Comparison of ENCODE assay signal across 1 cellular context in genomic region chr19:35247526-35248309, GRCh38.
TF ChIP-seq lines count a peak whose summit lies in the region.

No MANE protein-coding gene starts in this region.

TF ChIP-seq in HepG2, 621 proteins besides CTCF, POLR2A, EP300 and RAD21 (continued from another document and continues in another):
- TF ChIP-seq, protein P1, sequence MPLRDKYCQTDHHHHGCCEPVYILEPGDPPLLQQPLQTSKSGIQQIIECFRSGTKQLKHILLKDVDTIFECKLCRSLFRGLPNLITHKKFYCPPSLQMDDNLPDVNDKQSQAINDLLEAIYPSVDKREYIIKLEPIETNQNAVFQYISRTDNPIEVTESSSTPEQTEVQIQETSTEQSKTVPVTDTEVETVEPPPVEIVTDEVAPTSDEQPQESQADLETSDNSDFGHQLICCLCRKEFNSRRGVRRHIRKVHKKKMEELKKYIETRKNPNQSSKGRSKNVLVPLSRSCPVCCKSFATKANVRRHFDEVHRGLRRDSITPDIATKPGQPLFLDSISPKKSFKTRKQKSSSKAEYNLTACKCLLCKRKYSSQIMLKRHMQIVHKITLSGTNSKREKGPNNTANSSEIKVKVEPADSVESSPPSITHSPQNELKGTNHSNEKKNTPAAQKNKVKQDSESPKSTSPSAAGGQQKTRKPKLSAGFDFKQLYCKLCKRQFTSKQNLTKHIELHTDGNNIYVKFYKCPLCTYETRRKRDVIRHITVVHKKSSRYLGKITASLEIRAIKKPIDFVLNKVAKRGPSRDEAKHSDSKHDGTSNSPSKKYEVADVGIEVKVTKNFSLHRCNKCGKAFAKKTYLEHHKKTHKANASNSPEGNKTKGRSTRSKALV (CRISPR knock-in tag; IDR thresholded peaks at IDR 0.05), result peak; percentile 52; the same call in 1 of the 2 replicates
- peak; percentile 35; the same call in 1 of the 2 replicates for TF ChIP-seq MAX (IDR thresholded peaks at IDR 0.05)
- TF ChIP-seq ZNF678 (CRISPR knock-in tag; IDR thresholded peaks at IDR 0.05), result peak; percentile 56; the same call in 1 of the 2 replicates
- peak; percentile 50; the same call in 1 of the 2 replicates for TF ChIP-seq HOXA3 (CRISPR knock-in tag; IDR thresholded peaks at IDR 0.05)
- TF ChIP-seq ELF1 (CRISPR knock-in tag; IDR thresholded peaks at IDR 0.05), result peak; percentile 55
- peak; percentile 88 for TF ChIP-seq HIVEP1 (CRISPR knock-in tag; IDR thresholded peaks at IDR 0.05)
- TF ChIP-seq BRCA1 (CRISPR knock-in tag; IDR thresholded peaks at IDR 0.05), result 0 out of 2 replicates have a peak, but pooled peaks have one; percentile 23
- TF ChIP-seq ZNF329 (CRISPR knock-in tag; IDR thresholded peaks at IDR 0.05; ENCODE audit: low read depth), result no peak
- TF ChIP-seq SPEN (CRISPR knock-in tag; IDR thresholded peaks at IDR 0.05; ENCODE audit: low read depth), result no peak
- 0 out of 2 replicates have a peak, but pooled peaks have one; percentile 28 for TF ChIP-seq ZNF317 (CRISPR knock-in tag; IDR thresholded peaks at IDR 0.05)
- 0 out of 2 replicates have a peak, but pooled peaks have one; percentile 2 for TF ChIP-seq ZFX (CRISPR knock-in tag; IDR thresholded peaks at IDR 0.05; ENCODE audit: low read depth)
- peak; percentile 81 for TF ChIP-seq MYPOP (CRISPR knock-in tag; IDR thresholded peaks at IDR 0.05)
- TF ChIP-seq SOX5 (CRISPR knock-in tag; IDR thresholded peaks at IDR 0.05; ENCODE audit: borderline replicate concordance), result peak; percentile 32; the same call in 1 of the 2 replicates
- TF ChIP-seq JDP2 (CRISPR knock-in tag; IDR thresholded peaks at IDR 0.05; ENCODE audit: borderline replicate concordance), result no peak
- TF ChIP-seq SOX6 (IDR thresholded peaks at IDR 0.05), result no peak
- TF ChIP-seq SOX6 (CRISPR knock-in tag; IDR thresholded peaks at IDR 0.05), result peak; percentile 11; the same call in 1 of the 2 replicates
- TF ChIP-seq ZNF605 (CRISPR knock-in tag; IDR thresholded peaks at IDR 0.05), result 0 out of 2 replicates have a peak, but pooled peaks have one; percentile 9
- TF ChIP-seq, protein P2, sequence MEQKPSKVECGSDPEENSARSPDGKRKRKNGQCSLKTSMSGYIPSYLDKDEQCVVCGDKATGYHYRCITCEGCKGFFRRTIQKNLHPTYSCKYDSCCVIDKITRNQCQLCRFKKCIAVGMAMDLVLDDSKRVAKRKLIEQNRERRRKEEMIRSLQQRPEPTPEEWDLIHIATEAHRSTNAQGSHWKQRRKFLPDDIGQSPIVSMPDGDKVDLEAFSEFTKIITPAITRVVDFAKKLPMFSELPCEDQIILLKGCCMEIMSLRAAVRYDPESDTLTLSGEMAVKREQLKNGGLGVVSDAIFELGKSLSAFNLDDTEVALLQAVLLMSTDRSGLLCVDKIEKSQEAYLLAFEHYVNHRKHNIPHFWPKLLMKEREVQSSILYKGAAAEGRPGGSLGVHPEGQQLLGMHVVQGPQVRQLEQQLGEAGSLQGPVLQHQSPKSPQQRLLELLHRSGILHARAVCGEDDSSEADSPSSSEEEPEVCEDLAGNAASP (CRISPR knock-in tag; IDR thresholded peaks at IDR 0.05; ENCODE audit: borderline replicate concordance), result peak; percentile 63
- TF ChIP-seq, protein P3, sequence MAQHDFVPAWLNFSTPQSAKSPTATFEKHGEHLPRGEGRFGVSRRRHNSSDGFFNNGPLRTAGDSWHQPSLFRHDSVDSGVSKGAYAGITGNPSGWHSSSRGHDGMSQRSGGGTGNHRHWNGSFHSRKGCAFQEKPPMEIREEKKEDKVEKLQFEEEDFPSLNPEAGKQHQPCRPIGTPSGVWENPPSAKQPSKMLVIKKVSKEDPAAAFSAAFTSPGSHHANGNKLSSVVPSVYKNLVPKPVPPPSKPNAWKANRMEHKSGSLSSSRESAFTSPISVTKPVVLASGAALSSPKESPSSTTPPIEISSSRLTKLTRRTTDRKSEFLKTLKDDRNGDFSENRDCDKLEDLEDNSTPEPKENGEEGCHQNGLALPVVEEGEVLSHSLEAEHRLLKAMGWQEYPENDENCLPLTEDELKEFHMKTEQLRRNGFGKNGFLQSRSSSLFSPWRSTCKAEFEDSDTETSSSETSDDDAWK (CRISPR knock-in tag; IDR thresholded peaks at IDR 0.05), result no peak
- TF ChIP-seq ZNF749 (CRISPR knock-in tag; IDR thresholded peaks at IDR 0.05; ENCODE audit: borderline replicate concordance), result no peak
- peak; percentile 55 for TF ChIP-seq ZNF501 (CRISPR knock-in tag; IDR thresholded peaks at IDR 0.05)
- peak; percentile 82 for TF ChIP-seq KDM2A (CRISPR knock-in tag; IDR thresholded peaks at IDR 0.05; ENCODE audit: borderline replicate concordance, low read depth)
- no peak for TF ChIP-seq HMGA1 (CRISPR knock-in tag; conservative IDR thresholded peaks at IDR 0.05)
- peak; percentile 77; the same call in 1 of the 2 replicates for TF ChIP-seq ZNF224 (CRISPR knock-in tag; IDR thresholded peaks at IDR 0.05)
- TF ChIP-seq ETV5 (CRISPR knock-in tag; IDR thresholded peaks at IDR 0.05; ENCODE audit: borderline replicate concordance), result peak; percentile 79
- no peak for TF ChIP-seq ZFYVE20 (CRISPR knock-in tag; IDR thresholded peaks at IDR 0.05; ENCODE audit: borderline replicate concordance, low read depth)
- TF ChIP-seq ZSCAN29 (CRISPR knock-in tag; conservative IDR thresholded peaks at IDR 0.05), result no peak
- TF ChIP-seq ZNF839 (CRISPR knock-in tag; IDR thresholded peaks at IDR 0.05; ENCODE audit: borderline replicate concordance), result no peak
- TF ChIP-seq SOX13 (IDR thresholded peaks at IDR 0.05), result no peak
- peak in 1 of 2 experiments; percentile 42; a peak in 1 of 4 replicates for TF ChIP-seq SOX13 (CRISPR knock-in tag; conservative IDR thresholded peaks at IDR 0.05 in 1 of 2, IDR thresholded peaks at IDR 0.05 in 1 of 2)
- TF ChIP-seq FOXO1 (CRISPR knock-in tag; IDR thresholded peaks at IDR 0.05), result 0 out of 2 replicates have a peak, but pooled peaks have one; percentile 4
- 0 out of 2 replicates have a peak, but pooled peaks have one; percentile 5 for TF ChIP-seq ZNF121 (CRISPR knock-in tag; IDR thresholded peaks at IDR 0.05)
- TF ChIP-seq KDM4B (CRISPR knock-in tag; IDR thresholded peaks at IDR 0.05), result 0 out of 2 replicates have a peak, but pooled peaks have one; percentile 40
- TF ChIP-seq, protein P4, sequence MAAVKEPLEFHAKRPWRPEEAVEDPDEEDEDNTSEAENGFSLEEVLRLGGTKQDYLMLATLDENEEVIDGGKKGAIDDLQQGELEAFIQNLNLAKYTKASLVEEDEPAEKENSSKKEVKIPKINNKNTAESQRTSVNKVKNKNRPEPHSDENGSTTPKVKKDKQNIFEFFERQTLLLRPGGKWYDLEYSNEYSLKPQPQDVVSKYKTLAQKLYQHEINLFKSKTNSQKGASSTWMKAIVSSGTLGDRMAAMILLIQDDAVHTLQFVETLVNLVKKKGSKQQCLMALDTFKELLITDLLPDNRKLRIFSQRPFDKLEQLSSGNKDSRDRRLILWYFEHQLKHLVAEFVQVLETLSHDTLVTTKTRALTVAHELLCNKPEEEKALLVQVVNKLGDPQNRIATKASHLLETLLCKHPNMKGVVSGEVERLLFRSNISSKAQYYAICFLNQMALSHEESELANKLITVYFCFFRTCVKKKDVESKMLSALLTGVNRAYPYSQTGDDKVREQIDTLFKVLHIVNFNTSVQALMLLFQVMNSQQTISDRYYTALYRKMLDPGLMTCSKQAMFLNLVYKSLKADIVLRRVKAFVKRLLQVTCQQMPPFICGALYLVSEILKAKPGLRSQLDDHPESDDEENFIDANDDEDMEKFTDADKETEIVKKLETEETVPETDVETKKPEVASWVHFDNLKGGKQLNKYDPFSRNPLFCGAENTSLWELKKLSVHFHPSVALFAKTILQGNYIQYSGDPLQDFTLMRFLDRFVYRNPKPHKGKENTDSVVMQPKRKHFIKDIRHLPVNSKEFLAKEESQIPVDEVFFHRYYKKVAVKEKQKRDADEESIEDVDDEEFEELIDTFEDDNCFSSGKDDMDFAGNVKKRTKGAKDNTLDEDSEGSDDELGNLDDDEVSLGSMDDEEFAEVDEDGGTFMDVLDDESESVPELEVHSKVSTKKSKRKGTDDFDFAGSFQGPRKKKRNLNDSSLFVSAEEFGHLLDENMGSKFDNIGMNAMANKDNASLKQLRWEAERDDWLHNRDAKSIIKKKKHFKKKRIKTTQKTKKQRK (IDR thresholded peaks at IDR 0.05; ENCODE audit: low read length), result no peak
- peak; percentile 49; the same call in 1 of the 2 replicates for TF ChIP-seq ZNF768 (CRISPR knock-in tag; IDR thresholded peaks at IDR 0.05)
- peak; percentile 73 for TF ChIP-seq ELF3 (CRISPR knock-in tag; IDR thresholded peaks at IDR 0.05)
- TF ChIP-seq, protein P5, sequence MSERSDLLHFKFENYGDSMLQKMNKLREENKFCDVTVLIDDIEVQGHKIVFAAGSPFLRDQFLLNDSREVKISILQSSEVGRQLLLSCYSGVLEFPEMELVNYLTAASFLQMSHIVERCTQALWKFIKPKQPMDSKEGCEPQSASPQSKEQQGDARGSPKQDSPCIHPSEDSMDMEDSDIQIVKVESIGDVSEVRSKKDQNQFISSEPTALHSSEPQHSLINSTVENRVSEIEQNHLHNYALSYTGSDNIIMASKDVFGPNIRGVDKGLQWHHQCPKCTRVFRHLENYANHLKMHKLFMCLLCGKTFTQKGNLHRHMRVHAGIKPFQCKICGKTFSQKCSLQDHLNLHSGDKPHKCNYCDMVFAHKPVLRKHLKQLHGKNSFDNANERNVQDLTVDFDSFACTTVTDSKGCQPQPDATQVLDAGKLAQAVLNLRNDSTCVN (CRISPR knock-in tag; IDR thresholded peaks at IDR 0.05; ENCODE audit: borderline replicate concordance), result 0 out of 2 replicates have a peak, but pooled peaks have one; percentile 43
- TF ChIP-seq ZNF264 (CRISPR knock-in tag; IDR thresholded peaks at IDR 0.05), result peak; percentile 29; the same call in 1 of the 2 replicates
- TF ChIP-seq ZNF619 (CRISPR knock-in tag; IDR thresholded peaks at IDR 0.05), result no peak
- TF ChIP-seq YEATS4 (CRISPR knock-in tag; IDR thresholded peaks at IDR 0.05; ENCODE audit: borderline replicate concordance), result peak; percentile 15
- peak; percentile 89 for TF ChIP-seq KLF12 (CRISPR knock-in tag; IDR thresholded peaks at IDR 0.05; ENCODE audit: borderline replicate concordance)
- TF ChIP-seq PRPF4 (IDR thresholded peaks at IDR 0.05; ENCODE audit: low read depth, low read length, poor library complexity, severe bottlenecking), result no peak
- TF ChIP-seq ARNT2 (CRISPR knock-in tag; IDR thresholded peaks at IDR 0.05; ENCODE audit: low read depth), result 0 out of 2 replicates have a peak, but pooled peaks have one; percentile 33
- no peak for TF ChIP-seq TCF12 (IDR thresholded peaks at IDR 0.05)
- TF ChIP-seq TCF12 (CRISPR knock-in tag; IDR thresholded peaks at IDR 0.05), result 0 out of 2 replicates have a peak, but pooled peaks have one; percentile 21
- peak; percentile 27; the same call in 1 of the 2 replicates for TF ChIP-seq ZNF775 (CRISPR knock-in tag; IDR thresholded peaks at IDR 0.05; ENCODE audit: borderline replicate concordance)
- TF ChIP-seq SP4 (CRISPR knock-in tag; IDR thresholded peaks at IDR 0.05), result no peak
- TF ChIP-seq, protein P6, sequence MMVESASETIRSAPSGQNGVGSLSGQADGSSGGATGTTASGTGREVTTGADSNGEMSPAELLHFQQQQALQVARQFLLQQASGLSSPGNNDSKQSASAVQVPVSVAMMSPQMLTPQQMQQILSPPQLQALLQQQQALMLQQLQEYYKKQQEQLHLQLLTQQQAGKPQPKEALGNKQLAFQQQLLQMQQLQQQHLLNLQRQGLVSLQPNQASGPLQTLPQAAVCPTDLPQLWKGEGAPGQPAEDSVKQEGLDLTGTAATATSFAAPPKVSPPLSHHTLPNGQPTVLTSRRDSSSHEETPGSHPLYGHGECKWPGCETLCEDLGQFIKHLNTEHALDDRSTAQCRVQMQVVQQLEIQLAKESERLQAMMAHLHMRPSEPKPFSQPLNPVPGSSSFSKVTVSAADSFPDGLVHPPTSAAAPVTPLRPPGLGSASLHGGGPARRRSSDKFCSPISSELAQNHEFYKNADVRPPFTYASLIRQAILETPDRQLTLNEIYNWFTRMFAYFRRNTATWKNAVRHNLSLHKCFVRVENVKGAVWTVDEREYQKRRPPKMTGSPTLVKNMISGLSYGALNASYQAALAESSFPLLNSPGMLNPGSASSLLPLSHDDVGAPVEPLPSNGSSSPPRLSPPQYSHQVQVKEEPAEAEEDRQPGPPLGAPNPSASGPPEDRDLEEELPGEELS (CRISPR knock-in tag; IDR thresholded peaks at IDR 0.05), result peak; percentile 58
- TF ChIP-seq U2AF1 (optimal IDR thresholded peaks at IDR 0.05; ENCODE audit: low read depth, low read length), result no peak
- TF ChIP-seq, protein P7, sequence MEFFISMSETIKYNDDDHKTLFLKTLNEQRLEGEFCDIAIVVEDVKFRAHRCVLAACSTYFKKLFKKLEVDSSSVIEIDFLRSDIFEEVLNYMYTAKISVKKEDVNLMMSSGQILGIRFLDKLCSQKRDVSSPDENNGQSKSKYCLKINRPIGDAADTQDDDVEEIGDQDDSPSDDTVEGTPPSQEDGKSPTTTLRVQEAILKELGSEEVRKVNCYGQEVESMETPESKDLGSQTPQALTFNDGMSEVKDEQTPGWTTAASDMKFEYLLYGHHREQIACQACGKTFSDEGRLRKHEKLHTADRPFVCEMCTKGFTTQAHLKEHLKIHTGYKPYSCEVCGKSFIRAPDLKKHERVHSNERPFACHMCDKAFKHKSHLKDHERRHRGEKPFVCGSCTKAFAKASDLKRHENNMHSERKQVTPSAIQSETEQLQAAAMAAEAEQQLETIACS (CRISPR knock-in tag; IDR thresholded peaks at IDR 0.05), result peak; percentile 76
- TF ChIP-seq SMAD1 (CRISPR knock-in tag; IDR thresholded peaks at IDR 0.05; ENCODE audit: borderline replicate concordance, low read depth), result no peak
- TF ChIP-seq ZMYM3 (CRISPR knock-in tag; IDR thresholded peaks at IDR 0.05), result peak; percentile 94
